In the genomic region with DNA sequence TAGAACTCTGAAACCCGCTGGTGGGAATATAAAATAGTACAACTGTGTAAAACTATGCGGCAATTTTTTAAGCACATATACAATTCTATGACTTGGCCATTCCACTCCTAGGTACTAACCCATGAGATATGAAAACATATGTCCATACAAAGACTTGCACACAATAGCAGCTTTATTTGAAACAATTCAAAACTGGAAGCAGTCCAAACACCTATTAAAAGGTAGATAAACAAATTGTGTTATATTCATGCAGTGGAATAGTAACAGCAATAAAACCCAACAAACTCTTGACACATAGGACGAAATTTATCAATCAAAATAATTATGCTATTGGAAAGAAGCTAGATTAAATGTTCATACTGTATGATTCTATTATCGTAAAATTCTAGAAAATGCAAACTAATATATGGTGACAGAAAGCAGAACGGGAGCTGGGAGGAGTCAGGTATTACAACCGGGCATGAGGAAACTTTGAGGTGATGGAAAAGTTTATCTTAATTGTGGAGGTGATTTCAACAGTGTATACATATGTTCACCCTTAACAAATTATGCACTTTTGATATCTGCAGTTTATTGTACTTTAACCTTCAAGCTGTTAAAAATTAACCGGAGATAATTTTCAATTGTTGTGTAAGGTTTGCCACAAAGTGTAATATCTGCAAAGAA, we compare ENCODE assay signal across 1 cellular context.
TF ChIP-seq lines count a peak whose summit lies in the region.

No MANE protein-coding gene starts in this region.

TF ChIP-seq in HepG2, 621 proteins besides CTCF, POLR2A, EP300 and RAD21:
- no peak for TF ChIP-seq ZNF138 (CRISPR knock-in tag; IDR thresholded peaks at IDR 0.05; ENCODE audit: low read depth)
- no peak for TF ChIP-seq KAT2B (IDR thresholded peaks at IDR 0.05; ENCODE audit: borderline replicate concordance, low read depth, low read length)
- no peak for TF ChIP-seq ZNF460 (CRISPR knock-in tag; IDR thresholded peaks at IDR 0.05; ENCODE audit: borderline replicate concordance)
